8 cellular contexts compared by ENCODE assay signal in the genomic region with DNA sequence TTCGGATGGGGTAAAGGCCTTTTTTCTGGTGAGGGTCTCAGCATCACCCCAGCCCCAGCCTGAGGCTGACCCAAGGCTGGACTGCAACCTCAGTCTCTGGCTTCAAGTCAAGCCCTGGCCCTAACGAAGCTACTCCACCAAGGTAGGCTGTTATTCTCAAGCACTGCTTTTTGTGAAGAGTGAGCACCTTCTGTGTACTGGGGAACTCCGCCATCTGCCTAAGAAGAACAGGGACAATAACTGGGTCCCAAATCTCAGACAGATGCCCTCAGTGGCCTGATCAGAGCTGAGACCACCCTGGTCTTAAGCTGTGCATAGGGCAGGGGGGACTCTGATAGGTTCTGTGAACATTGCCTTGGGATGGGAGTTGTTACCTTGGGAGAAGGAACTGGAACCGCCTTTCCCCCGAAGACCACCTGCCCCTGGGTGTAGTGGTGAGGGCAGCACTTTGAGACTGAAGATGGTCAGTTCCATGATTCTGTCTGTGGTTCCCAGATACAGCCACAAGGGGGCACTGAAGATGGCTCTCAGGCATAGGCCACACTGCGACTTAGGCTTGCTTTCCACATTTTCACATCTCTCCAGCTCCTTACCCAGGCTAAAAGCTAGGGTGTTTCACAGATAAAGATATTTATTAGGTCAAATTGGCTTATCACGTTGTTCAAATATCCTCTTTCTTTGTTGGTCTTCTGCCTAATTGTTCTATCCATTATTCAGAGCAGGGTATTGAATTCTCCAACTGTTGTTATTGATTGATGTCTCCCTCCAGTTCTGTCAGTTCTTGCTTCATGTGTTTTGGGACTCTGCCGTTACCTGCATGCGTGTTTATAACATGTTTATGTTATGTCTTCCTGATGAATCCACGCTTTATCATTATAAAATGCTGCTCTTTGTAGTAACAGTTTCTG. TPM values are rescaled to one million over a fixed set of nuclear protein-coding genes. Genes with fewer than 3 reads are reported as not detected.
A peak's percentile ranks its signal among the peaks of the same experiment; 100 is the strongest.
DNase-seq lines count a peak whose midpoint lies in the region; ATAC-seq and TF ChIP-seq lines count a peak whose summit lies in the region.

No MANE protein-coding gene starts in this region.

- ATAC-seq in GM18858 (IDR thresholded peaks at IDR 0.05; ENCODE audit: unreplicated experiment) (peak; percentile 51), HG03565 (IDR thresholded peaks at IDR 0.05; ENCODE audit: unreplicated experiment) (peak; percentile 76), natural killer cell (peak; percentile 87 to 99 (median 98))

- POLR2A ChIA-PET in AG04450 (lab: Yijun Ruan, JAX) = interaction anchor here (0.6 kb wide), 1 partner anchor 63 kb away, joined by 3 read pairs; no protein-coding TSS in a partner anchor

- H3K9me3 ChIP-seq in AG04450 (ENCODE audit: control insufficient read depth, insufficient read depth, low read length) (no peaks in the 10 kb centered on the region), esophagus muscularis mucosa (no peaks in the 10 kb centered on the region)

- intact Hi-C loops in esophagus muscularis mucosa (cut with DNase I) (loop anchor here (2.0 to 5.0 kb wide), 2 partner anchors 66 to 349 kb away; no protein-coding TSS in a partner anchor), natural killer cell (cut with micrococcal nuclease) (loop anchor here (1.0 to 2.0 kb wide), 3 partner anchors 64 to 515 kb away; no protein-coding TSS in a partner anchor)

- no peak overlapping the region for H3K4me3 ChIP-seq in AG04450 (ENCODE audit: low read depth, low read length)
- no peak overlapping the region for H3K4me3 ChIP-seq in esophagus muscularis mucosa

- H3K4me1 ChIP-seq in esophagus muscularis mucosa = peaks cover 0 to 9% (median 3%) of the 10 kb centered on the region in 4 donors

- H3K27me3 ChIP-seq in AG04450 (ENCODE audit: control insufficient read depth, insufficient read depth, low read length) (peaks cover 3% of the 10 kb centered on the region), esophagus muscularis mucosa (no peaks in the 10 kb centered on the region)

- CTCF ChIA-PET in AG04450 (lab: Charles Lee) = interaction anchor here (0.6 to 3.7 kb wide), 16 partner anchors 9 to 515 kb away, joined by 3 to 87 read pairs (median 4); no protein-coding TSS in a partner anchor

- H3K4me3 Mint-ChIP-seq in natural killer cell = no peak overlapping the region

- H3K36me3 Mint-ChIP-seq in natural killer cell = no peaks in the 10 kb centered on the region

- TF ChIP-seq POLR2A in esophagus muscularis mucosa (IDR thresholded peaks at IDR 0.05; ENCODE audit: low read depth) = no peak

- H3K27me3 Mint-ChIP-seq in natural killer cell (ENCODE audit: low read depth in 2 of 2) = no peaks in the 10 kb centered on the region

- TF ChIP-seq CTCF in AG04450 (IDR thresholded peaks at IDR 0.05; ENCODE audit: low read depth, low read length) = peak; percentile 95
- TF ChIP-seq CTCF in esophagus muscularis mucosa (IDR thresholded peaks at IDR 0.05) = peak; percentile 91 to 92 (median 92)
- TF ChIP-seq CTCF in natural killer cell (IDR thresholded peaks at IDR 0.05) = peak; percentile 85

- 46% methylated on average over 10 of the region's 10 CpGs for WGBS in esophagus muscularis mucosa

- peak; percentile 37 for DNase-seq in AG04450 (ENCODE audit: low read depth, low spot score)
- DNase-seq in OCI-M1 (lab: John Stamatoyannopoulos, UW) = peak; percentile 98
- peak; percentile 62 for DNase-seq in activated T-cell treated with anti-CD3 and anti-CD28 coated beads for 4 hours
- peak; percentile 95 for DNase-seq in esophagus muscularis mucosa (ENCODE audit: extremely low spot score)
- DNase-seq in natural killer cell = peak; percentile 71
- DNase-seq in stimulated activated naive CD4-positive, alpha-beta T cell (lab: John Stamatoyannopoulos, UW) = peak; percentile 13 to 69 (median 48)

- H3K9me3 Mint-ChIP-seq in natural killer cell = no peaks in the 10 kb centered on the region

- no peak overlapping the region for H3K27ac Mint-ChIP-seq in natural killer cell

- no peaks in the 10 kb centered on the region for H3K4me1 Mint-ChIP-seq in natural killer cell

- no peak for TF ChIP-seq EP300 in esophagus muscularis mucosa (IDR thresholded peaks at IDR 0.05)

- H3K36me3 ChIP-seq in esophagus muscularis mucosa = no peaks in the 10 kb centered on the region

- H3K27ac ChIP-seq in AG04450 (ENCODE audit: low read depth, low read length) (no peak overlapping the region), esophagus muscularis mucosa (replicated peaks in 1 of 4) (no peak overlapping the region)

RNA-seq across cellular contexts. Expression of gene UVRAG, which starts 11.8 kb away (rescaled TPM):
- 8.9 and 11.6 TPM in 2 replicates for polyA plus RNA-seq in AG04450 (2011; rRNA removed)
- polyA minus RNA-seq in AG04450 (2011; rRNA and poly(A)+ RNA removed) = 10.0 and 14.8 TPM in 2 replicates
- total RNA-seq in esophagus muscularis mucosa = 10 to 100 TPM; 30.6 to 37.4 (median 34.7) TPM
- total RNA-seq in natural killer cell = 10 to 100 TPM; 39.9 to 52.5 (median 41.4) TPM

RNA-seq across cellular contexts. Expression of gene DGAT2, which starts 34.6 kb away (rescaled TPM):
- 0.43 and 0.56 TPM in 2 replicates for polyA plus RNA-seq in AG04450 (2011; rRNA removed)
- 0.14 and 0.87 TPM in 2 replicates for polyA minus RNA-seq in AG04450 (2011; rRNA and poly(A)+ RNA removed)
- total RNA-seq in esophagus muscularis mucosa (1 to 10 TPM in 3 of 4 donors, under 1 TPM in 1; 0.83 to 6.5 (median 2.0) TPM), natural killer cell (1 to 10 TPM in 1 of 3 donors, under 1 TPM in 2; 0.24 to 2.8 (median 0.75) TPM)

Comparison
In these comparisons a context has a peak if more than half of its experiments do, and no peak if none do; other contexts are left out.
1. DNase-seq: peak in every context shown above with its lines; median percentile 98 in OCI-M1; 95 in esophagus muscularis mucosa; 71 in natural killer cell; 62 in activated T-cell treated with anti-CD3 and anti-CD28 coated beads for 4 hours; 48 in stimulated activated naive CD4-positive, alpha-beta T cell; 37 in AG04450.